22 cellular contexts compared by ENCODE assay signal in the genomic region with DNA sequence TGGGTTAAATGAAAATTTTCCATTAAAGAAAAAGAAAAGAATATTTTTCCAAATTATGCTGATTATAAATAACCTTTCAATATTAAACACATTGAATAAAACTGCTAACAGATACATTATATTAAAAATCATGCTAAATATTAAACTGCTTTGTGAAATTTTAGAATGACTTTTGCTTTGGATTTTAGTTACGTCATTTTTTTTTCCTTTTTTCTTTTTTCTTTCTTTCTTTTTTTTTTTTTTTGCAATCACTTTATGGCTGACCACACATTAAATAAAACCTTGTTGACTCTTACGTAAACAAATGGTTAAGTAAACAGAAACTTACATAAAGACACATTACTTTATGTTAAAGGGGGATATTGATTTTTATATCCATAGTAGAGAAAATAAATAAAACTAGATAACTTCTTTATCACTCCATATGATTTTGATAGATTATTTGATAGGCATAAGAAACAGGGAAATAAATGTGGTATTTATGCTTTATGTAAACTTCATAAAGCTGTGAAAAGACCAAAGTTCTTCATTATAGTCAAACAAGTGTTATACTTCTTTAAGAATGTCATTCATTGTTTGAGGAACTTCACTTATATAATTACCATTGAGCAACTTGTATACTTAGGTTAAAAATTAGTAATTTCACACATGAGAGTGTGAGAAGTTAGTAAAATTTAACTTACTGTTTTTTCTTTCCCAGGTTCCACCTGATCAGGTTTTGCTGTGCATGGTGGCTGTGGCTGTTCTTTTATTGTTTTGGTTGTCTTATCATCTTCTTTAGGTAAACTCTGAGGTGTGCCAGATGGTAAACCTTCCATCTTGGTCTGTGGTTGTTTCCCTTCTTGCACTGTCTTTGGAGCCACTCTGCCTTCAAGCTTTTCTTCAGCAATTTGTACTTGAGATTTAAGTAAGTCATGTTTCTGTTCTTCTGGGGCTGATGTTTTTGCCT.
"Had no signal": no experiment of that assay in that cellular context is flagged by ENCODE, and none has a peak within 500 bp of the region (broad histone marks: within the 10 kb centered on the region; RNA-seq: fewer than 3 reads in every experiment).

No MANE protein-coding gene starts in this region.

- DNase-seq: activated CD4-positive, alpha-beta T cell treated with anti-CD3 and anti-CD28 coated beads, Interleukin-2, amount 10 ng/mL, durations not matched to agents 7 days and 5 days; activated CD8-positive, alpha-beta T cell treated with anti-CD3 and anti-CD28 coated beads, Interleukin-2, amount 10 ng/mL, durations not matched to agents 7 days and 5 days; activated naive CD4-positive, alpha-beta T cell treated with anti-CD3 and anti-CD28 coated beads, Interleukin-2, amount 10 ng/mL, durations not matched to agents 7 days and 5 days; activated naive CD8-positive, alpha-beta T cell treated with anti-CD3 and anti-CD28 coated beads, Interleukin-2, amount 50 U/mL, for 24 hours; activated T-cell treated with anti-CD3 and anti-CD28 coated beads, Interleukin-2, amount 50 U/mL, for 4 hours; anterior cingulate cortex; central memory CD4-positive, alpha-beta T cell; colonic mucosa; endodermal cell; erythroblast; gastrocnemius medialis; head of caudate nucleus; left ventricle myocardium inferior; sigmoid colon; spleen; stimulated activated CD4-positive, alpha-beta T cell treated with anti-CD3 and anti-CD28 coated beads, Interleukin-4, amount 100 ng/mL, for 4 hours; testis; upper lobe of right lung had no signal

- H3K27me3 ChIP-seq: colonic mucosa, gastrocnemius medialis, sigmoid colon, spleen, testis, upper lobe of right lung had no signal

- H3K27ac Mint-ChIP-seq: activated CD4-positive, alpha-beta T cell treated with anti-CD3 and anti-CD28 coated beads, Interleukin-2, amount 10 ng/mL, durations not matched to agents 7 days and 5 days; activated CD8-positive, alpha-beta T cell treated with anti-CD3 and anti-CD28 coated beads, Interleukin-2, amount 10 ng/mL, durations not matched to agents 7 days and 5 days; activated naive CD4-positive, alpha-beta T cell treated with anti-CD3 and anti-CD28 coated beads, Interleukin-2, amount 10 ng/mL, durations not matched to agents 7 days and 5 days; activated naive CD8-positive, alpha-beta T cell treated with anti-CD3 and anti-CD28 coated beads, Interleukin-2, amount 50 U/mL, for 24 hours; brain; endodermal cell; stimulated activated memory B cell treated with anti-CD40 and anti-IgM and Interleukin-4, amounts not matched to agents 10 μg/mL and 1 μg/mL and 100 μg/mL, for 72 hours had no signal

- H3K27me3 Mint-ChIP-seq: activated CD4-positive, alpha-beta T cell treated with anti-CD3 and anti-CD28 coated beads, Interleukin-2, amount 10 ng/mL, durations not matched to agents 7 days and 5 days; activated naive CD4-positive, alpha-beta T cell treated with anti-CD3 and anti-CD28 coated beads, Interleukin-2, amount 10 ng/mL, durations not matched to agents 7 days and 5 days; activated naive CD8-positive, alpha-beta T cell treated with anti-CD3 and anti-CD28 coated beads, Interleukin-2, amount 50 U/mL, for 24 hours; brain; stimulated activated memory B cell treated with anti-CD40 and anti-IgM and Interleukin-4, amounts not matched to agents 10 μg/mL and 1 μg/mL and 100 μg/mL, for 72 hours had no signal

- H3K4me1 ChIP-seq: colonic mucosa, gastrocnemius medialis, left ventricle myocardium inferior, sigmoid colon, spleen, testis, upper lobe of right lung had no signal

- H3K9me3 ChIP-seq: colonic mucosa, gastrocnemius medialis, left ventricle myocardium inferior, sigmoid colon, testis, upper lobe of right lung had no signal

- H3K27ac ChIP-seq: colonic mucosa, gastrocnemius medialis, left ventricle myocardium inferior, sigmoid colon, spleen, testis, upper lobe of right lung had no signal

- H3K36me3 ChIP-seq: colonic mucosa, gastrocnemius medialis, left ventricle myocardium inferior, sigmoid colon, spleen, upper lobe of right lung had no signal

- H3K9me3 Mint-ChIP-seq: activated CD4-positive, alpha-beta T cell treated with anti-CD3 and anti-CD28 coated beads, Interleukin-2, amount 10 ng/mL, durations not matched to agents 7 days and 5 days; activated naive CD8-positive, alpha-beta T cell treated with anti-CD3 and anti-CD28 coated beads, Interleukin-2, amount 50 U/mL, for 24 hours; endodermal cell; neural crest cell; stimulated activated memory B cell treated with anti-CD40 and anti-IgM and Interleukin-4, amounts not matched to agents 10 μg/mL and 1 μg/mL and 100 μg/mL, for 72 hours had no signal

- H3K4me3 Mint-ChIP-seq: activated CD4-positive, alpha-beta T cell treated with anti-CD3 and anti-CD28 coated beads, Interleukin-2, amount 10 ng/mL, durations not matched to agents 7 days and 5 days; activated CD8-positive, alpha-beta T cell treated with anti-CD3 and anti-CD28 coated beads, Interleukin-2, amount 10 ng/mL, durations not matched to agents 7 days and 5 days; activated naive CD4-positive, alpha-beta T cell treated with anti-CD3 and anti-CD28 coated beads, Interleukin-2, amount 10 ng/mL, durations not matched to agents 7 days and 5 days; activated naive CD8-positive, alpha-beta T cell treated with anti-CD3 and anti-CD28 coated beads, Interleukin-2, amount 50 U/mL, for 24 hours; activated T-cell treated with anti-CD3 and anti-CD28 coated beads, Interleukin-2, amount 50 U/mL, for 4 hours; brain; endodermal cell; neural crest cell; stimulated activated memory B cell treated with anti-CD40 and anti-IgM and Interleukin-4, amounts not matched to agents 10 μg/mL and 1 μg/mL and 100 μg/mL, for 72 hours had no signal

- ATAC-seq: activated CD4-positive, CD25-positive, alpha-beta regulatory T cell treated with anti-CD3 and anti-CD28 coated beads, Interleukin-2, amount 50 U/mL, for 24 hours; activated CD8-positive, alpha-beta T cell treated with anti-CD3 and anti-CD28 coated beads, Interleukin-2, amount 10 ng/mL, durations not matched to agents 7 days and 5 days; activated naive CD8-positive, alpha-beta T cell treated with anti-CD3 and anti-CD28 coated beads, Interleukin-2, amount 50 U/mL, for 24 hours; activated T-cell treated with anti-CD3 and anti-CD28 coated beads, Interleukin-2, amount 50 U/mL, for 4 hours; gastrocnemius medialis; stimulated activated memory B cell treated with anti-CD40 and anti-IgM and Interleukin-4, amounts not matched to agents 10 μg/mL and 1 μg/mL and 100 μg/mL, for 72 hours; upper lobe of right lung had no signal

- H3K4me3 ChIP-seq: colonic mucosa, gastrocnemius medialis, left ventricle myocardium inferior, sigmoid colon, spleen, testis, upper lobe of right lung had no signal

- H3K36me3 Mint-ChIP-seq: activated naive CD4-positive, alpha-beta T cell treated with anti-CD3 and anti-CD28 coated beads, Interleukin-2, amount 10 ng/mL, durations not matched to agents 7 days and 5 days; stimulated activated memory B cell treated with anti-CD40 and anti-IgM and Interleukin-4, amounts not matched to agents 10 μg/mL and 1 μg/mL and 100 μg/mL, for 72 hours had no signal

- H3K4me1 Mint-ChIP-seq: activated CD4-positive, alpha-beta T cell treated with anti-CD3 and anti-CD28 coated beads, Interleukin-2, amount 10 ng/mL, durations not matched to agents 7 days and 5 days; activated naive CD4-positive, alpha-beta T cell treated with anti-CD3 and anti-CD28 coated beads, Interleukin-2, amount 10 ng/mL, durations not matched to agents 7 days and 5 days; activated naive CD8-positive, alpha-beta T cell treated with anti-CD3 and anti-CD28 coated beads, Interleukin-2, amount 50 U/mL, for 24 hours; brain; endodermal cell; neural crest cell; stimulated activated memory B cell treated with anti-CD40 and anti-IgM and Interleukin-4, amounts not matched to agents 10 μg/mL and 1 μg/mL and 100 μg/mL, for 72 hours had no signal
